9 cellular contexts compared by ENCODE assay signal in genomic region chr1:23799255-23799569, GRCh38. TPM values are rescaled to one million over a fixed set of nuclear protein-coding genes. Genes with fewer than 3 reads are reported as not detected.
A peak's percentile ranks its signal among the peaks of the same experiment; 100 is the strongest.
DNase-seq lines count a peak whose midpoint lies in the region; ATAC-seq and TF ChIP-seq lines count a peak whose summit lies in the region.
"Had no signal": no experiment of that assay in that cellular context is flagged by ENCODE, and none has a peak within 500 bp of the region (broad histone marks: within the 10 kb centered on the region; RNA-seq: fewer than 3 reads in every experiment).

No MANE protein-coding gene starts in this region.

- H3K9me3 ChIP-seq in DND-41 (ENCODE audit: insufficient read depth, low read length, severe bottlenecking) (no peaks in the 10 kb centered on the region), Panc1 (ENCODE audit: control insufficient read depth, insufficient read depth, low read depth, low read length) (no peaks in the 10 kb centered on the region), parathyroid adenoma (ENCODE audit: control insufficient read depth, low read length) (no peaks in the 10 kb centered on the region)

- H3K9ac ChIP-seq in DND-41 (ENCODE audit: low read depth, low read length) (peak overlapping the region; percentile 88), parathyroid adenoma (no peak overlapping the region)

- CTCF ChIA-PET in Panc1 (lab: Charles Lee): interaction anchor here (0.6 to 2.4 kb wide), 6 partner anchors 8 to 56 kb away, joined by 3 to 13 read pairs (median 4); partner anchors contain the start of gene PITHD1

- in situ Hi-C loops in Panc1 (cut with HindIII; ENCODE audit: low pct_unique_long_range_greater_than_20kb, low sequenced_read_pairs): no loop called here

- H3K4me2 ChIP-seq in DND-41 (ENCODE audit: insufficient read depth, low read length): peak overlapping the region; percentile 89
- peak overlapping the region; percentile 99 for H3K4me2 ChIP-seq in parathyroid adenoma (ENCODE audit: low read length)

- peak overlapping the region in 1 of 2 experiments; percentile 93; a peak in 2 of 4 replicates for H3K4me3 ChIP-seq in DND-41 (ENCODE audit: low read depth in 1 of 2, low read length in 2 of 2)
- peak overlapping the region; percentile 86 to 89 for H3K4me3 ChIP-seq in Panc1 (ENCODE audit: low read depth in 2 of 2, low read length in 2 of 2)
- H3K4me3 ChIP-seq in parathyroid adenoma (ENCODE audit: low read depth, low read length): peak overlapping the region; percentile 97

- peaks cover 9% of the 10 kb centered on the region for H3K79me2 ChIP-seq in DND-41 (ENCODE audit: insufficient read depth, low read length)
- no peaks in the 10 kb centered on the region for H3K79me2 ChIP-seq in parathyroid adenoma

- no peak overlapping the region for H2AFZ ChIP-seq in DND-41 (ENCODE audit: low read depth, low read length)
- H2AFZ ChIP-seq in parathyroid adenoma: no peak overlapping the region

- H3K4me1 ChIP-seq in DND-41 (ENCODE audit: insufficient read depth, low read length) (peaks cover 28% of the 10 kb centered on the region), Panc1 (ENCODE audit: control insufficient read depth, insufficient read depth, low read length) (peaks cover 46% of the 10 kb centered on the region), parathyroid adenoma (peaks cover 10% of the 10 kb centered on the region)

- H3K36me3 ChIP-seq in DND-41 (ENCODE audit: insufficient read depth, low read length): peaks cover 38% of the 10 kb centered on the region
- H3K36me3 ChIP-seq in Panc1 (ENCODE audit: control insufficient read depth, insufficient read depth, low read length): peaks cover 8% of the 10 kb centered on the region; the same call in 1 of the 2 replicates
- H3K36me3 ChIP-seq in parathyroid adenoma (ENCODE audit: control insufficient read depth, insufficient read depth, low read length): no peaks in the 10 kb centered on the region

- no TSS peak for BruUV-seq in Panc1 (replicated peaks; lab: Mats Ljungman, UMichigan)

- ATAC-seq in DND-41 (ENCODE audit: insufficient read depth, low read depth) (no peak), Panc1 (no peak)

- TF ChIP-seq CTCF in DND-41 (IDR thresholded peaks at IDR 0.05; ENCODE audit: borderline replicate concordance, extremely low read depth, low read length, poor library complexity, severe bottlenecking) (no peak), Panc1 (IDR thresholded peaks at IDR 0.05) (no peak), parathyroid adenoma (IDR thresholded peaks at IDR 0.05) (no peak)

- no peaks in the 10 kb centered on the region for H4K20me1 ChIP-seq in DND-41 (ENCODE audit: insufficient read depth, low read length)

- POLR2A ChIA-PET in Panc1 (lab: Charles Lee): no interaction called here

- no peak overlapping the region for H3K27ac ChIP-seq in DND-41 (ENCODE audit: low read length)
- H3K27ac ChIP-seq in Panc1 (ENCODE audit: low read length): peak overlapping the region; percentile 94
- H3K27ac ChIP-seq in epithelial cell of prostate: peak overlapping the region; percentile 99
- peak overlapping the region; percentile 9 for H3K27ac ChIP-seq in parathyroid adenoma

- DNase-seq in DND-41: no peak
- no peak for DNase-seq in Panc1 (ENCODE audit: low read depth, low spot score)
- no peak for DNase-seq in epithelial cell of prostate (ENCODE audit: low read depth, low spot score)
- DNase-seq in putamen (ENCODE audit: low spot score): no peak
- DNase-seq in SKM-1 (lab: John Stamatoyannopoulos, UW; ENCODE audit: unreplicated experiment): no peak
- DNase-seq in posterior vena cava (ENCODE audit: low spot score): no peak
- no peak for DNase-seq in A172 (ENCODE audit: low spot score)
- DNase-seq: NCI-H2081 treated with DMSO at 0.1 percent for 48 hours had no signal

- intact Hi-C loops in Panc1 (cut with micrococcal nuclease; ENCODE audit: unreplicated experiment): no loop called here
- intact Hi-C loops in posterior vena cava (cut with DNase I): no loop called here

- no peaks in the 10 kb centered on the region for H3K27me3 ChIP-seq in DND-41 (ENCODE audit: insufficient read depth, low read length, poor library complexity)
- no peaks in the 10 kb centered on the region for H3K27me3 ChIP-seq in Panc1 (ENCODE audit: control insufficient read depth, insufficient read depth, low read length)
- no peaks in the 10 kb centered on the region for H3K27me3 ChIP-seq in parathyroid adenoma (ENCODE audit: control insufficient read depth, insufficient read depth, low read length)

RNA-seq across cellular contexts. Expression of gene GALE, which starts 1.3 kb away (rescaled TPM):
- total RNA-seq in Panc1 (2021; ENCODE audit: unreplicated experiment) (114 TPM), posterior vena cava (10 to 100 TPM; 15.2 to 18.4 TPM)
- polyA plus RNA-seq in Panc1 (2012; ENCODE audit: insufficient read length): 112 TPM
- total RNA-seq in A172 (2014; rRNA removed; shearing (Covaris generic)): 109 and 110 TPM in 2 replicates

RNA-seq across cellular contexts. Expression of gene LYPLA2, which starts 8.3 kb away (rescaled TPM):
- total RNA-seq in Panc1 (2021; ENCODE audit: unreplicated experiment): 82.9 TPM
- 106 TPM for polyA plus RNA-seq in Panc1 (2012; ENCODE audit: insufficient read length)
- 10 to 100 TPM; 21.1 to 21.8 TPM for total RNA-seq in posterior vena cava
- 59.0 and 68.0 TPM in 2 replicates for total RNA-seq in A172 (2014; rRNA removed; shearing (Covaris generic))

RNA-seq across cellular contexts. Expression of gene PITHD1, which starts 21.0 kb away (rescaled TPM):
- 48.9 TPM for total RNA-seq in Panc1 (2021; ENCODE audit: unreplicated experiment)
- polyA plus RNA-seq in Panc1 (2012; ENCODE audit: insufficient read length): 43.0 TPM
- total RNA-seq in posterior vena cava: 10 to 100 TPM; 35.6 to 40.4 TPM
- 47.9 and 73.3 TPM in 2 replicates for total RNA-seq in A172 (2014; rRNA removed; shearing (Covaris generic))

RNA-seq across cellular contexts. Expression of gene HMGCL, which starts 26.0 kb away (rescaled TPM):
- total RNA-seq in Panc1 (2021; ENCODE audit: unreplicated experiment) (30.8 TPM), posterior vena cava (10 to 100 TPM; 23.1 to 27.4 TPM)
- polyA plus RNA-seq in Panc1 (2012; ENCODE audit: insufficient read length): 34.1 TPM
- total RNA-seq in A172 (2014; rRNA removed; shearing (Covaris generic)): 15.3 and 21.5 TPM in 2 replicates

RNA-seq across cellular contexts. Expression of gene ELOA, which starts 55.9 kb away (rescaled TPM):
- total RNA-seq in Panc1 (2021; ENCODE audit: unreplicated experiment): 58.5 TPM
- 25.6 TPM for polyA plus RNA-seq in Panc1 (2012; ENCODE audit: insufficient read length)
- 10 to 100 TPM; 34.4 to 34.8 TPM for total RNA-seq in posterior vena cava
- total RNA-seq in A172 (2014; rRNA removed; shearing (Covaris generic)): 28.1 and 29.4 TPM in 2 replicates
